ENCODE assay signal across 7 cellular contexts in genomic region chr3:141413387-141414140, GRCh38. TPM values are rescaled to one million over a fixed set of nuclear protein-coding genes. Genes with fewer than 3 reads are reported as not detected.
DNase-seq lines count a peak whose midpoint lies in the region; ATAC-seq and TF ChIP-seq lines count a peak whose summit lies in the region.

No MANE protein-coding gene starts in this region.

- peak overlapping the region; percentile 5 for H3K4me3 Mint-ChIP-seq in stimulated activated memory B cell treated with anti-CD40 and anti-IgM and Interleukin-4, amounts not matched to agents 10 μg/mL and 1 μg/mL and 100 μg/mL, for 72 hours

- peak overlapping the region; percentile 94 to 95 for H3K27ac Mint-ChIP-seq in activated naive CD4-positive, alpha-beta T cell treated with anti-CD3 and anti-CD28 coated beads, Interleukin-2, amount 50 U/mL, for 72 hours
- H3K27ac Mint-ChIP-seq in stimulated activated memory B cell treated with anti-CD40 and anti-IgM and Interleukin-4, amounts not matched to agents 10 μg/mL and 1 μg/mL and 100 μg/mL, for 72 hours: peak overlapping the region; percentile 93

- H3K9ac ChIP-seq in PC-3 (ENCODE audit: low read length): peak overlapping the region; percentile 68

- H3K9me3 ChIP-seq in PC-3 (ENCODE audit: low read length): no peaks in the 10 kb centered on the region

- ATAC-seq in PC-3 (no peak), GM19351 (IDR thresholded peaks at IDR 0.05; ENCODE audit: unreplicated experiment) (no peak), HG02763 (IDR thresholded peaks at IDR 0.05; ENCODE audit: unreplicated experiment) (no peak)
- ATAC-seq in activated naive CD4-positive, alpha-beta T cell treated with anti-CD3 and anti-CD28 coated beads, Interleukin-2, amount 50 U/mL, for 72 hours: peak; percentile 54 to 62
- ATAC-seq in stimulated activated memory B cell treated with anti-CD40 and anti-IgM and Interleukin-4, amounts not matched to agents 10 μg/mL and 1 μg/mL and 100 μg/mL, for 72 hours: no peak

- H3K4me3 ChIP-seq in PC-3 (ENCODE audit: low read length): no peak overlapping the region

- BruUV-seq in PC-3 (replicated peaks; lab: Mats Ljungman, UMichigan): no TSS peak

- H3K79me2 ChIP-seq in PC-3 (ENCODE audit: low read length): no peaks in the 10 kb centered on the region

- no peaks in the 10 kb centered on the region for H3K27me3 Mint-ChIP-seq in stimulated activated memory B cell treated with anti-CD40 and anti-IgM and Interleukin-4, amounts not matched to agents 10 μg/mL and 1 μg/mL and 100 μg/mL, for 72 hours

- H3F3A ChIP-seq in PC-3 (ENCODE audit: low read length, unreplicated experiment): no peaks in the 10 kb centered on the region

- peaks cover 76% of the 10 kb centered on the region for H3K4me1 Mint-ChIP-seq in stimulated activated memory B cell treated with anti-CD40 and anti-IgM and Interleukin-4, amounts not matched to agents 10 μg/mL and 1 μg/mL and 100 μg/mL, for 72 hours

- no peak overlapping the region for H3K4me2 ChIP-seq in PC-3 (ENCODE audit: low read length)

- H4K20me1 ChIP-seq in PC-3 (ENCODE audit: low read length): no peaks in the 10 kb centered on the region

- no peak for TF ChIP-seq CTCF in PC-3 (conservative IDR thresholded peaks at IDR 0.05; ENCODE audit: low read depth, low read length)

- POLR2A ChIA-PET in PC-3 (lab: Charles Lee; ENCODE audit: unreplicated experiment): no interaction called here

- CTCF ChIA-PET in PC-3 (lab: Charles Lee): no interaction called here

- H2AFZ ChIP-seq in PC-3 (ENCODE audit: low read length): no peak overlapping the region

- H3K27ac ChIP-seq in PC-3 (ENCODE audit: low read length): peak overlapping the region; percentile 95

- peaks cover 5 to 12% of the 10 kb centered on the region in 2 donors for H3K36me3 Mint-ChIP-seq in activated naive CD4-positive, alpha-beta T cell treated with anti-CD3 and anti-CD28 coated beads, Interleukin-2, amount 50 U/mL, for 72 hours
- H3K36me3 Mint-ChIP-seq in stimulated activated memory B cell treated with anti-CD40 and anti-IgM and Interleukin-4, amounts not matched to agents 10 μg/mL and 1 μg/mL and 100 μg/mL, for 72 hours: peaks cover 59% of the 10 kb centered on the region

- H3K4me1 ChIP-seq in PC-3 (ENCODE audit: insufficient read depth, low read length): peaks cover 58% of the 10 kb centered on the region

- H3K9me2 ChIP-seq in PC-3 (replicated peaks; ENCODE audit: low read length): no peaks in the 10 kb centered on the region

- H3K9me3 Mint-ChIP-seq in activated naive CD4-positive, alpha-beta T cell treated with anti-CD3 and anti-CD28 coated beads, Interleukin-2, amount 50 U/mL, for 72 hours: no peaks in the 10 kb centered on the region
- H3K9me3 Mint-ChIP-seq in stimulated activated memory B cell treated with anti-CD40 and anti-IgM and Interleukin-4, amounts not matched to agents 10 μg/mL and 1 μg/mL and 100 μg/mL, for 72 hours: no peaks in the 10 kb centered on the region

- peaks cover 12% of the 10 kb centered on the region for H3K36me3 ChIP-seq in PC-3 (ENCODE audit: low read depth, low read length)

- DNase-seq in PC-3 (no peak), islet precursor cell (peak; percentile 3), cerebellum (ENCODE audit: low spot score) (no peak)
- DNase-seq in activated naive CD4-positive, alpha-beta T cell treated with anti-CD3 and anti-CD28 coated beads, Interleukin-2, amount 50 U/mL, for 72 hours (ENCODE audit: low spot score in 2 of 2): no peak

- intact Hi-C loops in PC-3 (cut with micrococcal nuclease): no loop called here

- no peaks in the 10 kb centered on the region for H3K27me3 ChIP-seq in PC-3 (ENCODE audit: low read length)

RNA-seq across cellular contexts. Expression of gene ZBTB38, which starts 45.3 kb away (rescaled TPM):
- total RNA-seq in PC-3 (2014; rRNA removed) (17.0 and 19.6 TPM in 2 replicates), cerebellum (103 TPM)
- total RNA-seq in activated naive CD4-positive, alpha-beta T cell treated with anti-CD3 and anti-CD28 coated beads, Interleukin-2, amount 50 U/mL, for 72 hours: 10 to 100 TPM; 13.4 to 19.9 TPM

Comparison
In these comparisons a context has a peak if more than half of its experiments do, and no peak if none do; other contexts are left out.
1. ATAC-seq: peak in activated naive CD4-positive, alpha-beta T cell treated with anti-CD3 and anti-CD28 coated beads, Interleukin-2, amount 50 U/mL, for 72 hours (2 of 2); none in PC-3 (single experiment), stimulated activated memory B cell treated with anti-CD40 and anti-IgM and Interleukin-4, amounts not matched to agents 10 μg/mL and 1 μg/mL and 100 μg/mL, for 72 hours (single experiment), GM19351 (single experiment) and HG02763 (single experiment).